In genomic region chr3:81339040-81339845, GRCh38 we compare ENCODE assay signal across 8 cellular contexts.
DNase-seq lines count a peak whose midpoint lies in the region; ATAC-seq and TF ChIP-seq lines count a peak whose summit lies in the region.

No MANE protein-coding gene starts in this region.

- H3K79me2 ChIP-seq in GM23338 (replicated peaks; ENCODE audit: insufficient read depth), result no peaks in the 10 kb centered on the region
- H3K79me2 ChIP-seq in KMS-11 (ENCODE audit: insufficient read depth, low read depth), result no peaks in the 10 kb centered on the region

- H3K4me1 ChIP-seq in GM23338 (ENCODE audit: insufficient read depth) (no peaks in the 10 kb centered on the region), KMS-11 (ENCODE audit: low read depth, poor library complexity, severe bottlenecking) (no peaks in the 10 kb centered on the region), testis (no peaks in the 10 kb centered on the region), ovary (ENCODE audit: insufficient read depth) (no peaks in the 10 kb centered on the region)

- TF ChIP-seq POLR2A in testis (IDR thresholded peaks at IDR 0.05), result no peak
- no peak for TF ChIP-seq POLR2A in ovary (IDR thresholded peaks at IDR 0.05)

- H3K27ac Mint-ChIP-seq in GM23338 (no peak overlapping the region), natural killer cell (no peak overlapping the region)

- no peak overlapping the region for H3K4me2 ChIP-seq in GM23338
- no peak overlapping the region for H3K4me2 ChIP-seq in KMS-11

- peak; percentile 78 for ATAC-seq in GM23338
- no peak for ATAC-seq in natural killer cell

- H3K9me3 Mint-ChIP-seq in GM23338 (no peaks in the 10 kb centered on the region), natural killer cell (peaks cover 3 to 6% of the 10 kb centered on the region in 2 donors)

- in situ Hi-C loops in GM13977 (cut with MboI; ENCODE audit: low pct_unique_long_range_greater_than_20kb, low sequenced_read_pairs, unreplicated experiment), result no loop called here

- no peaks in the 10 kb centered on the region for H3K9me2 ChIP-seq in GM23338 (ENCODE audit: insufficient read depth)

- DNase-seq in GM13977 (ENCODE audit: low spot score) (peak; percentile 19), GM23338 (ENCODE audit: low spot score) (peak; percentile 56), dermis blood vessel endothelial cell (peak; percentile 50), testis (no peak), natural killer cell (no peak), ovary (no peak), SKM-1 (lab: John Stamatoyannopoulos, UW; ENCODE audit: unreplicated experiment) (no peak)

- H3K36me3 ChIP-seq in GM23338 (ENCODE audit: insufficient read depth) (no peaks in the 10 kb centered on the region), KMS-11 (ENCODE audit: insufficient read depth) (no peaks in the 10 kb centered on the region), testis (ENCODE audit: low read depth, missing control alignments) (no peaks in the 10 kb centered on the region), ovary (no peaks in the 10 kb centered on the region)

- H3K4me3 ChIP-seq in GM23338 (no peak overlapping the region), KMS-11 (IDR thresholded peaks at IDR 0.05; ENCODE audit: insufficient read depth, low read depth, low read length) (no peak overlapping the region), testis (no peak overlapping the region), ovary (no peak overlapping the region)

- 94 to 96% methylated on average over 1 of the region's 1 CpG for WGBS in testis, 2 donors
- 76 to 95% (median 91%) methylated on average over 1 of the region's 1 CpG for WGBS in ovary, 3 donors

- intact Hi-C loops in testis (cut with DNase I; ENCODE audit: low total_unique reads), result no loop called here
- intact Hi-C loops in natural killer cell (cut with micrococcal nuclease), result no loop called here
- intact Hi-C loops in ovary (cut with DNase I), result no loop called here

- H3K27ac ChIP-seq in GM23338 (ENCODE audit: low read depth), result no peak overlapping the region
- no peak overlapping the region for H3K27ac ChIP-seq in KMS-11
- no peak overlapping the region for H3K27ac ChIP-seq in testis
- H3K27ac ChIP-seq in ovary, result no peak overlapping the region

- H3K9me3 ChIP-seq in testis, result no peaks in the 10 kb centered on the region
- H3K9me3 ChIP-seq in ovary, result no peaks in the 10 kb centered on the region

- H3K4me1 Mint-ChIP-seq in GM23338 (no peaks in the 10 kb centered on the region), natural killer cell (no peaks in the 10 kb centered on the region)

- H4K20me1 ChIP-seq in GM23338 (replicated peaks; ENCODE audit: insufficient read depth) (no peaks in the 10 kb centered on the region), KMS-11 (ENCODE audit: insufficient read depth) (no peaks in the 10 kb centered on the region)

- H3K9ac ChIP-seq in KMS-11, result no peak overlapping the region

- no peak overlapping the region for H2AFZ ChIP-seq in GM23338
- H2AFZ ChIP-seq in KMS-11 (ENCODE audit: low read depth), result no peak overlapping the region

- peak; percentile 44 for TF ChIP-seq CTCF in GM13977 (IDR thresholded peaks at IDR 0.05; ENCODE audit: extremely low read depth, insufficient read depth, missing control alignments)
- peak; percentile 59 to 75 for TF ChIP-seq CTCF in GM23338 (conservative IDR thresholded peaks at IDR 0.05; ENCODE audit: low read depth in 2 of 2)
- peak; percentile 54 for TF ChIP-seq CTCF in KMS-11 (conservative IDR thresholded peaks at IDR 0.05; ENCODE audit: low read depth, low read length)
- peak in 2 of 3 experiments; percentile 5 to 42 for TF ChIP-seq CTCF in testis (IDR thresholded peaks at IDR 0.05)
- TF ChIP-seq CTCF in natural killer cell (IDR thresholded peaks at IDR 0.05), result no peak
- no peak for TF ChIP-seq CTCF in ovary (IDR thresholded peaks at IDR 0.05)

- H3K27me3 Mint-ChIP-seq in GM23338 (ENCODE audit: insufficient read depth, low read depth, poor library complexity) (no peaks in the 10 kb centered on the region), natural killer cell (ENCODE audit: low read depth in 2 of 2) (no peaks in the 10 kb centered on the region)

- H3K36me3 Mint-ChIP-seq in GM23338 (ENCODE audit: low read depth) (no peaks in the 10 kb centered on the region), natural killer cell (no peaks in the 10 kb centered on the region)

- no peak for TF ChIP-seq EP300 in ovary (IDR thresholded peaks at IDR 0.05)

- no peaks in the 10 kb centered on the region for H3K27me3 ChIP-seq in GM23338 (ENCODE audit: insufficient read depth)
- no peaks in the 10 kb centered on the region for H3K27me3 ChIP-seq in KMS-11 (ENCODE audit: insufficient read depth, low read depth)
- H3K27me3 ChIP-seq in testis, result no peaks in the 10 kb centered on the region
- no peaks in the 10 kb centered on the region for H3K27me3 ChIP-seq in ovary

- H3K4me3 Mint-ChIP-seq in GM23338, result no peak overlapping the region
- no peak overlapping the region for H3K4me3 Mint-ChIP-seq in natural killer cell

- H3F3A ChIP-seq in GM23338 (replicated peaks; ENCODE audit: low read depth), result no peaks in the 10 kb centered on the region

TF ChIP-seq in GM23338, 12 proteins besides CTCF, POLR2A, EP300 and RAD21 (continues in another document):
- TF ChIP-seq JUNB (IDR thresholded peaks at IDR 0.05; ENCODE audit: unreplicated experiment) (no peak), NANOG (IDR thresholded peaks at IDR 0.05; ENCODE audit: borderline replicate concordance) (no peak), CREB1 (CRISPR knock-in tag; IDR thresholded peaks at IDR 0.05; ENCODE audit: low read depth) (no peak), EZH2phosphoT487 (IDR thresholded peaks at IDR 0.05; ENCODE audit: unreplicated experiment) (no peak), EZH2 (IDR thresholded peaks at IDR 0.05; ENCODE audit: low read depth, unreplicated experiment) (no peak), POLR2AphosphoS5 (IDR thresholded peaks at IDR 0.05; ENCODE audit: low read depth) (no peak), STAT1 (IDR thresholded peaks at IDR 0.05; ENCODE audit: unreplicated experiment) (no peak), ZNF114 (CRISPR knock-in tag; IDR thresholded peaks at IDR 0.05) (no peak), REST (IDR thresholded peaks at IDR 0.05; ENCODE audit: unreplicated experiment) (no peak), ETS1 (IDR thresholded peaks at IDR 0.05) (no peak), ZNF331 (CRISPR knock-in tag; IDR thresholded peaks at IDR 0.05; ENCODE audit: low read depth) (no peak)

Comparison
In these comparisons a context has a peak if more than half of its experiments do, and no peak if none do; other contexts are left out.
1. DNase-seq: peak in GM13977 (single experiment), GM23338 (single experiment) and dermis blood vessel endothelial cell (single experiment); none in testis (single experiment), natural killer cell (single experiment), ovary (0 of 5) and SKM-1 (single experiment).
2. CTCF ChIP-seq: peak in GM13977 (single experiment), GM23338 (2 of 2), KMS-11 (single experiment) and testis (2 of 3); none in natural killer cell (single experiment) and ovary (0 of 3).